In the genomic region with DNA sequence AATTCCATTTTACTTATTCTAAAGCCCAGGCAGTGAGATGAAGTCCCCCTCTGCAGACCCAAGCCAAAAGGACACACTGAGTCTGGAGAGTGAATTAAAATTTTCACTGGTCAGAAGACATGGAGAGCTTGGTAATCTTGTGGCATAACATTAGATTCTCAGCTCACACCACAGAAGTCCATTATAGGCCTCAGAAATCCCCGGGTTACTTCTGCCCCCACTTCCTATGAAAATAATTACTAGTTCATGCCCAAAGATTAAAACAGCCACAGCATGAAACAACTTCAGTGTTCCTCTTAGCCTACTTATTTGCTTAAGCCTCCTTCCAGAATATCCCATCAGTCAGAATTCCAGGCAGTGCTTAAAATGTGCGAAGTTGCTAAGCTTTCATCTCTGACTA, we compare ENCODE assay signal across 29 cellular contexts.
DNase-seq lines count a peak whose midpoint lies in the region; ATAC-seq, FAIRE-seq and TF ChIP-seq lines count a peak whose summit lies in the region.
"Had no signal": no experiment of that assay in that cellular context is flagged by ENCODE, and none has a peak within 500 bp of the region (broad histone marks: within the 10 kb centered on the region; RNA-seq: fewer than 3 reads in every experiment).

No MANE protein-coding gene starts in this region.

- no peaks in the 10 kb centered on the region; the same call in 1 of the 2 replicates for H3K9me2 ChIP-seq in PC-9 (ENCODE audit: insufficient read depth)

- H4K8ac ChIP-seq in neuronal stem cell (ENCODE audit: low read depth, low read length) = no peak overlapping the region

- no peak overlapping the region for H3K4me2 ChIP-seq in PC-9
- H3K4me2 ChIP-seq in neuronal stem cell (ENCODE audit: insufficient read depth, low read length, poor library complexity, severe bottlenecking) = no peak overlapping the region

- H3K27ac ChIP-seq in PC-9 (no peak overlapping the region), neuronal stem cell (replicated peaks; ENCODE audit: low read length) (no peak overlapping the region), pancreas (no peak overlapping the region)
- H3K27ac ChIP-seq: 22Rv1, C4-2B, SJSA1 had no signal

- H3K79me1 ChIP-seq in neuronal stem cell (ENCODE audit: low read depth, low read length) = no peaks in the 10 kb centered on the region

- no peak overlapping the region for H3K4me3 Mint-ChIP-seq in activated naive CD4-positive, alpha-beta T cell treated with anti-CD3 and anti-CD28 coated beads for 36 hours
- H3K4me3 Mint-ChIP-seq: B cell; CD8-positive, alpha-beta memory T cell; HFFc6 had no signal

- H3K4ac ChIP-seq in neuronal stem cell (ENCODE audit: low read length) = no peak overlapping the region

- CTCF ChIA-PET in activated naive CD4-positive, alpha-beta T cell treated with anti-CD3 and anti-CD28 coated beads for 36 hours (lab: Charles Lee) = no interaction called here
- CTCF ChIA-PET in PC-9 (lab: Charles Lee) = no interaction called here

- H3K36me3 ChIP-seq in PC-9 (ENCODE audit: low read depth) = no peaks in the 10 kb centered on the region
- H3K36me3 ChIP-seq in neuronal stem cell (replicated peaks in 1 of 2; ENCODE audit: control insufficient read depth in 2 of 2, insufficient read depth in 2 of 2, low read length in 2 of 2) = no peaks in the 10 kb centered on the region
- H3K36me3 ChIP-seq in pancreas = no peaks in the 10 kb centered on the region
- H3K36me3 ChIP-seq: HAP-1, MG63, SJSA1 had no signal

- DNase-seq in activated naive CD4-positive, alpha-beta T cell treated with anti-CD3 and anti-CD28 coated beads for 36 hours = no peak
- no peak for DNase-seq in activated naive CD4-positive, alpha-beta T cell (lab: John Stamatoyannopoulos, UW)
- no peak for DNase-seq in PC-9
- DNase-seq in neuronal stem cell (ENCODE audit: low spot score) = no peak
- DNase-seq in pancreas = no peak
- DNase-seq in central memory CD4-positive, alpha-beta T cell = no peak
- DNase-seq in NCI-H524 (lab: John Stamatoyannopoulos, UW) = no peak
- DNase-seq: CD8-positive, alpha-beta memory T cell; DMS79 treated with DMSO at 0.1 percent for 48 hours; GF-D8; GOT3; HFFc6; IMR-90; KG1; MG63; NCI-H2029; NCI-H226; NCI-H510A; NCI-H748 treated with DMSO at 0.1 percent for 48 hours; NK-92 treated with Interleukin-12 subunit alpha and Interleukin-12 subunit beta, amount 100 ng/mL, for 24 hours; PC-3; Right ventricle myocardium superior had no signal

- H2BK5ac ChIP-seq in neuronal stem cell (ENCODE audit: low read length) = no peak overlapping the region

- intact Hi-C loops in activated naive CD4-positive, alpha-beta T cell treated with anti-CD3 and anti-CD28 coated beads for 36 hours (cut with micrococcal nuclease) = no loop called here
- intact Hi-C loops in PC-9 (cut with micrococcal nuclease; ENCODE audit: unreplicated experiment) = no loop called here
- intact Hi-C loops in pancreas (cut with DNase I) = no loop called here

- TF ChIP-seq CTCF in PC-9 (conservative IDR thresholded peaks at IDR 0.05) = no peak
- TF ChIP-seq CTCF in pancreas (IDR thresholded peaks at IDR 0.05) = no peak

- no CpG with 5 or more reads among the region's 2 CpGs for WGBS in neuronal stem cell (ENCODE audit: extremely low coverage in 2 of 2, insufficient read length in 2 of 2, insufficient replicate concordance in 1 of 2), 2 donors
- 73 to 75% methylated on average over 2 of the region's 2 CpGs for WGBS in pancreas, 2 donors

- no peak overlapping the region for H4K91ac ChIP-seq in neuronal stem cell (ENCODE audit: low read depth, low read length, poor library complexity)

- no peaks in the 10 kb centered on the region for H3K9me3 ChIP-seq in PC-9 (ENCODE audit: insufficient read depth, low read depth)
- H3K9me3 ChIP-seq in neuronal stem cell (replicated peaks in 1 of 2; ENCODE audit: control insufficient read depth in 2 of 2, insufficient read depth in 1 of 2, low read depth in 1 of 2, low read length in 2 of 2) = no peaks in the 10 kb centered on the region
- no peaks in the 10 kb centered on the region for H3K9me3 ChIP-seq in pancreas
- H3K9me3 ChIP-seq: HAP-1, MG63, SJSA1 had no signal

- no peak for ATAC-seq in pancreas
- no peak for ATAC-seq in GM21526 (IDR thresholded peaks at IDR 0.05; ENCODE audit: low FRiP score, unreplicated experiment)
- ATAC-seq: PC-3 had no signal

- H3K9me3 Mint-ChIP-seq in activated naive CD4-positive, alpha-beta T cell treated with anti-CD3 and anti-CD28 coated beads for 36 hours = no peaks in the 10 kb centered on the region

- H3K4me3 ChIP-seq in PC-9 (no peak overlapping the region), neuronal stem cell (ENCODE audit: low read length in 2 of 2) (no peak overlapping the region), pancreas (no peak overlapping the region)
- H3K4me3 ChIP-seq: HAP-1, MG63, SJSA1 had no signal

- no peak overlapping the region for H2BK120ac ChIP-seq in neuronal stem cell (ENCODE audit: low read depth, low read length)

- 0 out of 2 replicates have a peak overlapping the region, but pooled peaks have one; percentile 52 for H2AFZ ChIP-seq in PC-9
- H2AFZ ChIP-seq in neuronal stem cell (ENCODE audit: low read length) = peak overlapping the region; percentile 49

- no peaks in the 10 kb centered on the region for H4K20me1 ChIP-seq in PC-9 (ENCODE audit: insufficient read depth)

- POLR2A ChIA-PET in PC-9 (lab: Charles Lee; ENCODE audit: unreplicated experiment) = no interaction called here

- H3K4me1 Mint-ChIP-seq in activated naive CD4-positive, alpha-beta T cell treated with anti-CD3 and anti-CD28 coated beads for 36 hours (ENCODE audit: low read depth) = no peaks in the 10 kb centered on the region
- H3K4me1 Mint-ChIP-seq: B cell; CD8-positive, alpha-beta memory T cell had no signal

- H3K27me3 Mint-ChIP-seq in activated naive CD4-positive, alpha-beta T cell treated with anti-CD3 and anti-CD28 coated beads for 36 hours (ENCODE audit: low read depth) = no peaks in the 10 kb centered on the region
- H3K27me3 Mint-ChIP-seq: CD8-positive, alpha-beta memory T cell had no signal

- no peaks in the 10 kb centered on the region for H3K4me1 ChIP-seq in PC-9 (replicated peaks; ENCODE audit: insufficient read depth)
- H3K4me1 ChIP-seq in neuronal stem cell (ENCODE audit: control insufficient read depth in 2 of 2, insufficient read depth in 1 of 2, low read depth in 1 of 2, low read length in 2 of 2) = no peaks in the 10 kb centered on the region
- H3K4me1 ChIP-seq in pancreas = no peaks in the 10 kb centered on the region
- H3K4me1 ChIP-seq: HAP-1 had no signal

- H3K79me2 ChIP-seq in PC-9 (ENCODE audit: low read depth) = no peaks in the 10 kb centered on the region

- H2AK5ac ChIP-seq in neuronal stem cell (ENCODE audit: low read depth, low read length) = no peak overlapping the region

- no peak overlapping the region for H2BK15ac ChIP-seq in neuronal stem cell (ENCODE audit: low read length)

- no peaks in the 10 kb centered on the region for H3K36me3 Mint-ChIP-seq in activated naive CD4-positive, alpha-beta T cell treated with anti-CD3 and anti-CD28 coated beads for 36 hours (ENCODE audit: low read depth)
- H3K36me3 Mint-ChIP-seq: CD8-positive, alpha-beta memory T cell had no signal

- H3F3A ChIP-seq in PC-9 (ENCODE audit: insufficient read depth, low read depth) = no peaks in the 10 kb centered on the region

- H2BK12ac ChIP-seq in neuronal stem cell (ENCODE audit: low read length) = no peak overlapping the region

- no peak overlapping the region for H3K18ac ChIP-seq in neuronal stem cell (ENCODE audit: low read length)

- H3K14ac ChIP-seq in neuronal stem cell (ENCODE audit: low read length) = no peak overlapping the region

- no peak overlapping the region for H3K9ac ChIP-seq in neuronal stem cell (ENCODE audit: low read depth, low read length, poor library complexity)

- H3K23ac ChIP-seq in neuronal stem cell (ENCODE audit: low read depth, low read length, poor library complexity) = no peak overlapping the region

- peak overlapping the region; percentile 5 for H3K27ac Mint-ChIP-seq in activated naive CD4-positive, alpha-beta T cell treated with anti-CD3 and anti-CD28 coated beads for 36 hours
- H3K27ac Mint-ChIP-seq: B cell; CD8-positive, alpha-beta memory T cell; HFFc6 had no signal

- FAIRE-seq in pancreas (lab: Jason Lieb, UNC) = no peak
- FAIRE-seq: GM18507 had no signal

- H3K27me3 ChIP-seq in PC-9 (ENCODE audit: insufficient read depth, low read depth) (no peaks in the 10 kb centered on the region), neuronal stem cell (ENCODE audit: control insufficient read depth in 3 of 3, insufficient read depth in 3 of 3, low read depth in 1 of 3, low read length in 3 of 3) (no peaks in the 10 kb centered on the region), pancreas (no peaks in the 10 kb centered on the region)
- H3K27me3 ChIP-seq: MG63, SJSA1 had no signal

- BruUV-seq in PC-9 (replicated peaks; lab: Mats Ljungman, UMichigan) = no TSS peak
